Comparison of ENCODE assay signal across 19 cellular contexts in genomic region chr9:82924243-82924605, GRCh38.
"Had no signal": no experiment of that assay in that cellular context is flagged by ENCODE, and none has a peak within 500 bp of the region (broad histone marks: within the 10 kb centered on the region; RNA-seq: fewer than 3 reads in every experiment).

No MANE protein-coding gene starts in this region.

- H3K27ac ChIP-seq: dorsolateral prefrontal cortex, esophagus muscularis mucosa, left lung, thyroid gland, uterus had no signal

- H3K27me3 Mint-ChIP-seq: activated B cell treated with CpG ODN at 0.5 μM for 24 hours; activated CD4-positive, alpha-beta T cell treated with anti-CD3 and anti-CD28 coated beads, Interleukin-2, amount 10 ng/mL, durations not matched to agents 24 days and 14 days; stimulated activated memory B cell treated with anti-CD40 and anti-IgM and Interleukin-4, amounts not matched to agents 10 μg/mL and 1 μg/mL and 100 μg/mL, for 72 hours had no signal

- H3K36me3 ChIP-seq: esophagus muscularis mucosa, left lung, thyroid gland, uterus had no signal

- H3K4me3 Mint-ChIP-seq: activated B cell treated with CpG ODN at 0.5 μM for 24 hours; activated CD4-positive, alpha-beta T cell treated with anti-CD3 and anti-CD28 coated beads, Interleukin-2, amount 10 ng/mL, durations not matched to agents 24 days and 14 days; activated CD8-positive, alpha-beta T cell treated with anti-CD3 and anti-CD28 coated beads, Interleukin-2, amount 10 ng/mL, durations not matched to agents 7 days and 5 days; naive thymus-derived CD8-positive, alpha-beta T cell; stimulated activated memory B cell treated with anti-CD40 and anti-IgM and Interleukin-4, amounts not matched to agents 10 μg/mL and 1 μg/mL and 100 μg/mL, for 72 hours had no signal

- H3K9me3 Mint-ChIP-seq: activated B cell treated with CpG ODN at 0.5 μM for 24 hours; activated CD4-positive, alpha-beta T cell treated with anti-CD3 and anti-CD28 coated beads, Interleukin-2, amount 10 ng/mL, durations not matched to agents 24 days and 14 days; stimulated activated memory B cell treated with anti-CD40 and anti-IgM and Interleukin-4, amounts not matched to agents 10 μg/mL and 1 μg/mL and 100 μg/mL, for 72 hours had no signal

- H3K27ac Mint-ChIP-seq: activated B cell treated with CpG ODN at 0.5 μM for 24 hours; activated CD4-positive, alpha-beta T cell treated with anti-CD3 and anti-CD28 coated beads, Interleukin-2, amount 10 ng/mL, durations not matched to agents 24 days and 14 days; activated CD8-positive, alpha-beta T cell treated with anti-CD3 and anti-CD28 coated beads, Interleukin-2, amount 10 ng/mL, durations not matched to agents 7 days and 5 days; activated naive CD4-positive, alpha-beta T cell treated with anti-CD3 and anti-CD28 coated beads, Interleukin-2, amount 50 U/mL, for 72 hours; naive thymus-derived CD8-positive, alpha-beta T cell; stimulated activated memory B cell treated with anti-CD40 and anti-IgM and Interleukin-4, amounts not matched to agents 10 μg/mL and 1 μg/mL and 100 μg/mL, for 72 hours had no signal

- DNase-seq: activated B cell treated with CpG ODN at 0.5 μM for 24 hours; activated CD4-positive, alpha-beta T cell treated with anti-CD3 and anti-CD28 coated beads, Interleukin-2, amount 10 ng/mL, durations not matched to agents 24 days and 14 days; activated CD8-positive, alpha-beta memory T cell treated with anti-CD3 and anti-CD28 coated beads, Interleukin-2, amount 50 U/mL, for 4 hours; activated CD8-positive, alpha-beta T cell treated with anti-CD3 and anti-CD28 coated beads, Interleukin-2, amount 10 ng/mL, durations not matched to agents 7 days and 5 days; activated effector memory CD4-positive, alpha-beta T cell treated with anti-CD3 and anti-CD28 coated beads, Interleukin-2, amount 50 U/mL, for 16 hours; activated T-cell treated with anti-CD3 and anti-CD28 coated beads, Interleukin-2, amount 50 U/mL, for 48 hours; dorsolateral prefrontal cortex; hypothalamus; kidney; left lung; mammary epithelial cell; mucosa of descending colon; naive thymus-derived CD8-positive, alpha-beta T cell; nucleus accumbens; thyroid gland; uterus had no signal

- H3K27me3 ChIP-seq: esophagus muscularis mucosa, left lung, thyroid gland, uterus had no signal

- H3K9me3 ChIP-seq: esophagus muscularis mucosa, left lung, mucosa of descending colon, thyroid gland, uterus had no signal

- H3K4me3 ChIP-seq: dorsolateral prefrontal cortex, esophagus muscularis mucosa, left lung, mucosa of descending colon, thyroid gland, uterus had no signal

- H3K4me1 ChIP-seq: esophagus muscularis mucosa, left lung, uterus had no signal

- ATAC-seq: activated CD8-positive, alpha-beta T cell treated with anti-CD3 and anti-CD28 coated beads, Interleukin-2, amount 10 ng/mL, durations not matched to agents 7 days and 5 days; activated naive CD4-positive, alpha-beta T cell treated with anti-CD3 and anti-CD28 coated beads, Interleukin-2, amount 50 U/mL, for 72 hours; left lung; mucosa of descending colon; naive thymus-derived CD8-positive, alpha-beta T cell; stimulated activated memory B cell treated with anti-CD40 and anti-IgM and Interleukin-4, amounts not matched to agents 10 μg/mL and 1 μg/mL and 100 μg/mL, for 72 hours had no signal

- H3K36me3 Mint-ChIP-seq: activated naive CD4-positive, alpha-beta T cell treated with anti-CD3 and anti-CD28 coated beads, Interleukin-2, amount 50 U/mL, for 72 hours; naive thymus-derived CD8-positive, alpha-beta T cell; stimulated activated memory B cell treated with anti-CD40 and anti-IgM and Interleukin-4, amounts not matched to agents 10 μg/mL and 1 μg/mL and 100 μg/mL, for 72 hours had no signal

- H3K4me1 Mint-ChIP-seq: activated B cell treated with CpG ODN at 0.5 μM for 24 hours; activated CD4-positive, alpha-beta T cell treated with anti-CD3 and anti-CD28 coated beads, Interleukin-2, amount 10 ng/mL, durations not matched to agents 24 days and 14 days; naive thymus-derived CD8-positive, alpha-beta T cell; stimulated activated memory B cell treated with anti-CD40 and anti-IgM and Interleukin-4, amounts not matched to agents 10 μg/mL and 1 μg/mL and 100 μg/mL, for 72 hours had no signal
